8 cellular contexts compared by ENCODE assay signal in the genomic region with DNA sequence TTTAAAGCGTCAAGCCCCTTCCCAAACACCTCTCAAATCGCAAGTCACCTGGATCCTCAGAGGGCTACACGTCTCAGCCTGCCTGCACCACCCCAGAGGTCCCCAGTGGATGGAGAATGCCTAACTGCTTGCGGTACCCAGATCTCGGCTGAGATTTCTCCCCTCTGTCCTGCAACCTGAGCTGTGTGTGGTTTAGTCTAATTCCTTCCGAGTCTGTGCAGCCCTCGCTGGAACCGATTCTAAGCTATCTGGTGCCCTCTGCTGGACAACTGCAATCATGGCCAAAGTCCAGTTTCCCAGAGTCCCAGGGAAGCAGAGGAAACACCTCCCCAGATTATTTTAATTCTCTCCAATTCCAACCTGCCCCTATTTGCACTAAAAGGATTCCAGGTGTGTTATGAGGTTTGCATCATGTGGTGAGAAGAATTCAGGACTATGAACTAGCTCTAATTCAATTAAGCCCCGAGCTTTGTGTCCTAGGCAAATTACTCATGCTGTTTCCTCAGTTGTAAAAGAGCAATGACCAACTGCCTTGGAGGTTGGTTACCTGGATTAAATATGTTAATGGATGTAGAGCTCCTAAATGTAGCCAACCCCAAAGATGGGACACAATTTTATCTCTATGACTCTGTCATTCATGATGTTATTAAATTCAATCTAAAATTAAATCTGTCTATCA.
A peak's percentile ranks its signal among the peaks of the same experiment; 100 is the strongest.
DNase-seq lines count a peak whose midpoint lies in the region; ATAC-seq and TF ChIP-seq lines count a peak whose summit lies in the region.

No MANE protein-coding gene starts in this region.

- ATAC-seq in RWPE2 (ENCODE audit: low read depth): peak; percentile 74

- TF ChIP-seq CTCF in GM20000 (IDR thresholded peaks at IDR 0.05; ENCODE audit: extremely low read depth, missing control alignments) (peak; percentile 72), RWPE2 (IDR thresholded peaks at IDR 0.05; ENCODE audit: poor library complexity, severe bottlenecking) (peak; percentile 88), parathyroid adenoma (IDR thresholded peaks at IDR 0.05) (peak; percentile 82)

- no peak overlapping the region for H3K4me3 ChIP-seq in Jurkat, Clone E6-1 (ENCODE audit: low read length)
- H3K4me3 ChIP-seq in RWPE2 (ENCODE audit: severe bottlenecking) (no peak overlapping the region), parathyroid adenoma (ENCODE audit: low read depth, low read length) (no peak overlapping the region)

- H2AFZ ChIP-seq in parathyroid adenoma: no peak overlapping the region

- DNase-seq in COLO668 (lab: John Stamatoyannopoulos, UW; ENCODE audit: unreplicated experiment) (peak; percentile 65), GM20000 (ENCODE audit: low spot score) (peak; percentile 73), RWPE2 (ENCODE audit: low spot score) (no peak), germinal center (ENCODE audit: low spot score) (peak; percentile 72), ureter (ENCODE audit: low spot score) (peak; percentile 71)
- peak; percentile 33 for DNase-seq in Jurkat, Clone E6-1 (ENCODE audit: low read depth, low spot score)
- peak; percentile 24 for DNase-seq in activated effector memory CD4-positive, alpha-beta T cell treated with Interleukin-2 at 50 U/mL for 16 hours

- H3K4me1 ChIP-seq in RWPE2 (ENCODE audit: insufficient read depth, poor library complexity, severe bottlenecking) (peaks cover 17% of the 10 kb centered on the region), parathyroid adenoma (no peaks in the 10 kb centered on the region)

- no peak overlapping the region for H3K4me2 ChIP-seq in parathyroid adenoma (ENCODE audit: low read length)

- H3K9me3 ChIP-seq in RWPE2 (ENCODE audit: severe bottlenecking) (no peaks in the 10 kb centered on the region), parathyroid adenoma (ENCODE audit: control insufficient read depth, low read length) (no peaks in the 10 kb centered on the region)

- no peaks in the 10 kb centered on the region for H3K36me3 ChIP-seq in RWPE2 (ENCODE audit: low read depth)
- H3K36me3 ChIP-seq in parathyroid adenoma (ENCODE audit: control insufficient read depth, insufficient read depth, low read length): no peaks in the 10 kb centered on the region

- H3K79me2 ChIP-seq in parathyroid adenoma: no peaks in the 10 kb centered on the region

- no peak overlapping the region for H3K9ac ChIP-seq in parathyroid adenoma

- H3K27me3 ChIP-seq in RWPE2 (ENCODE audit: insufficient read depth, poor library complexity, severe bottlenecking) (no peaks in the 10 kb centered on the region), parathyroid adenoma (ENCODE audit: control insufficient read depth, insufficient read depth, low read length) (no peaks in the 10 kb centered on the region)

- H3K27ac ChIP-seq in RWPE2 (ENCODE audit: poor library complexity, severe bottlenecking) (peak overlapping the region; percentile 80), parathyroid adenoma (no peak overlapping the region)
